1 cellular context compared by ENCODE assay signal in the genomic region with DNA sequence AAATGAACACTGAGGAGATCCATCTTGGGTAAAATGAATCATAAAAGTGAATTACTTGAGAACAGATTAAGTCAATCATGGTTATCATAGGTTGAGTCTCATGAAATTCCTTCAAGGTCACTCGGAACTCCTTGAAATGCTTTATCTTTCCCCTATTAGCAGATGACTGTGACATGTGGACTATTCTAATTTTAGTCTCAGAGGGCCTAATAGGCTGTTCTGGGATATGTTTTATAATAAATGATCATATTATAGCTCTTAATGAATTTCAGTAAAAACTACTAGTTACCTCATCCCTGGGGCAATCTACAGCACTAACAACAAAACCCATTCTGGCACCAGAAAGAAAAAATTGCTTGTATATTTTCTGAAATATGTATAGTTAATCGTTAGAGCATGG.
TF ChIP-seq lines count a peak whose summit lies in the region.

No MANE protein-coding gene starts in this region.

TF ChIP-seq in IMR-90, 13 proteins besides CTCF, POLR2A, EP300 and RAD21:
- TF ChIP-seq MXI1 (IDR thresholded peaks at IDR 0.05; ENCODE audit: borderline replicate concordance, low read depth, low read length), result no peak
- TF ChIP-seq SMC3 (IDR thresholded peaks at IDR 0.05; ENCODE audit: low read depth, low read length), result no peak
- no peak for TF ChIP-seq CEBPB (IDR thresholded peaks at IDR 0.05; ENCODE audit: low read depth, low read length)
- TF ChIP-seq CHD1 (IDR thresholded peaks at IDR 0.05; ENCODE audit: low read depth, low read length), result no peak
- TF ChIP-seq MAFK (IDR thresholded peaks at IDR 0.05; ENCODE audit: low read depth, low read length), result no peak
- no peak for TF ChIP-seq RFX5 (IDR thresholded peaks at IDR 0.05; ENCODE audit: low read depth, low read length)
- TF ChIP-seq FOS (IDR thresholded peaks at IDR 0.05; ENCODE audit: low read depth, low read length), result no peak
